Comparison of ENCODE assay signal across 24 cellular contexts in the genomic region with DNA sequence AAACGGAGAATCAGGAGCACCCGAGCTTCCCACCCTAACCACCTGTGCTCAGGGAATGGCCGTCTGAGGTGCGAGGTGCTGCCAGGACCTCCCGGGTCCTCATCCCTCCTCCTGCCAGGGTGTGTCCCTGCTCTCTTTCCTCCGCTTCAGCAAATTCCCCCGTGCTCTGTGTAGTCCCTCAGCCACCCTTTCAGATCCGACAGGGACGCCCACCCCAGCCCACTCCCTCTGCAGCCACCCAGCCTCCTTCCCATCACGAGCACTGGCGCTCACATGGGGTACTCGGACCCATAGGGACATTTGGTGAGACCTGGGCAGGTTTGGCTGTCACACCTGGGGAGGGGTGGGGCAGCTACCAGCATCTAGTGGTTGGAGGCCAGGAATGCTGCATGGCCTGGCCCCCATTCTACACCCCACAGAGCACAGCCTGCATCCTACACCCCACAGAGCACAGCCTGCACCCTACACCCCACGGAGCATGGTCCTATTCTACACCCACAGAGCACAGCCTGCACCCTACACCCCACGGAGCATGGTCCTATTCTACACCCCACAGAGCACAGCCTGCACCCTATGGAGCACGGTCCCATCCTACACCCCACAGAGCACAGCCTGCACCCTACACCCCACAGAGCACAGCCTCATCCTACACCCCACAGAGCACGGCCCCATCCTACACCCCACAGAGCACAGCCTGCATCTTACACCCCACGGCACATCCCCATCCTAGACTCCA. TPM values are rescaled to one million over a fixed set of nuclear protein-coding genes. Genes with fewer than 3 reads are reported as not detected.
"Had no signal": no experiment of that assay in that cellular context is flagged by ENCODE, and none has a peak within 500 bp of the region (broad histone marks: within the 10 kb centered on the region; RNA-seq: fewer than 3 reads in every experiment).

No MANE protein-coding gene starts in this region.

- H3K4me3 ChIP-seq: adrenal gland, breast epithelium, MG63 had no signal

- H3K27ac ChIP-seq: adrenal gland, breast epithelium, RWPE1 had no signal

- H3K4me1 ChIP-seq: adrenal gland, breast epithelium had no signal

- H3K36me3 ChIP-seq: adrenal gland, breast epithelium, MG63 had no signal

- ATAC-seq: activated CD4-positive, CD25-positive, alpha-beta regulatory T cell treated with anti-CD3 and anti-CD28 coated beads, Interleukin-2, amount 50 U/mL, for 24 hours; activated CD8-positive, alpha-beta T cell treated with anti-CD3 and anti-CD28 coated beads for 36 hours; activated T-cell treated with anti-CD3 and anti-CD28 coated beads, Interleukin-2, amount 50 U/mL, for 72 hours; Panc1 had no signal

- DNase-seq: activated CD4-positive, alpha-beta T cell treated with anti-CD3 and anti-CD28 coated beads for 4 hours; activated CD8-positive, alpha-beta memory T cell treated with anti-CD3 and anti-CD28 coated beads, Interleukin-2, amount 50 U/mL, for 4 hours; activated CD8-positive, alpha-beta T cell treated with anti-CD3 and anti-CD28 coated beads for 36 hours; activated naive CD8-positive, alpha-beta T cell treated with anti-CD3 and anti-CD28 coated beads, Interleukin-2, amount 10 ng/mL, durations not matched to agents 7 days and 5 days; activated T-cell treated with anti-CD3 and anti-CD28 coated beads, Interleukin-2, amount 50 U/mL, for 72 hours; adrenal gland; anterior cingulate cortex; MG63; MV-4-11; NCI-H1105; NCI-H1436; NCI-H1694 treated with DMSO at 0.1 percent for 48 hours; NCI-H2029 treated with DMSO at 0.1 percent for 48 hours; NCI-H345; NCI-H510A treated with DMSO at 0.1 percent for 48 hours; NCI-H69; NK-92 treated with Interleukin-12 subunit alpha and Interleukin-12 subunit beta, amount 100 ng/mL, for 24 hours; OCI-M1; SHP77 treated with DMSO at 0.1 percent for 48 hours had no signal

- H3K9me3 ChIP-seq: adrenal gland had no signal

RNA-seq across cellular contexts. Expression of a gene that starts 12.7 kb away (rescaled TPM):
- total RNA-seq: activated CD8-positive, alpha-beta T cell treated with anti-CD3 and anti-CD28 coated beads for 36 hours; activated naive CD8-positive, alpha-beta T cell treated with anti-CD3 and anti-CD28 coated beads, Interleukin-2, amount 10 ng/mL, durations not matched to agents 7 days and 5 days; SK-MEL-5 had no signal
